In the genomic region with DNA sequence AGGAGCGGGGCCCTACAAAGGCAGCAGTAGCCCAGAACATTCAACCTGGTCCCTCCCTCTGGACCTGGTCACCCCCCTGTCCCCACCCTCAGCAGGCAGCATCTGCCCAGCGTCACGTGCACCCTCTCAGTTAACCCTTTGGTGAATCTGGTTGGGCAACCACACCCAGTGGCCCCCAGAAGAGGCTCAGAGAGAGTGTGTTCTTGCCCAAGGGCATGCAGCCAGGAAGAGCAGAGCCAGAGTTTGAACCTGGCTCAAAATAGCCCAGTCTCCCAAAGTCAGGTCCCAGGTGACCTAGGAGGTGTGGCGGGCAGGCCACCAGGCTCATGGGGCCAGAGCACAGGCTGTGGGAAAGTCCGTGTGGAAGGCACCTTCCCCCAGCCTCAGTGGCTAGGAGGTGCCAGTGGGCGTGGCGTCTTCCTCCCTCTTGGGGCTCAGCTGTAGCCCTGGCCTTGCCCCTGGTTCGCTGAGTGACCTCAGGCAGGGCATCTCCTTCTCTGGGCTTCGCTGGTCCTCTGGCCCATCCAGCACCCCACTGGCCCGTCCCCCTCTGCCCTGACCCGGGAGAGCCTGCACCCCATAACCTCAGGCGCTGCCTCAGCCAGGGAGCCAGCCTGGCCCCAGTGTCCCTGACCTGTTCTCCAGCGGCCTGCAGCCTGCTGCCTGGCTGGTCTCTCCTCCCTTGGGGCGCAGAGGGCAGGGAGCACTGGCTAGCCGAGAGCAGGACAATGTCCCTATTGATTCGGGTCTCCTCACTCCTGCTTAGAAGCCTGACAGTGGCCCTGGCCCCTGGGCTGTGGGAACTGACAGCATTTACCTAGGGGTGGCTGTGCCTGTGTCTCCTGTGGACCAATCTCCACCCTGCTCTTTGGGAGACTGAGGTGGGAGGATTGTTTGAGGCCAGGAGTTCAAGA, we compare ENCODE assay signal across 1 cellular context.
A peak's percentile ranks its signal among the peaks of the same experiment; 100 is the strongest.
TF ChIP-seq lines count a peak whose summit lies in the region.

No MANE protein-coding gene starts in this region.

TF ChIP-seq in HepG2, 621 proteins besides CTCF, POLR2A, EP300 and RAD21 (continued from another document and continues in another):
- peak; percentile 73; the same call in 1 of the 2 replicates for TF ChIP-seq ZNF501 (CRISPR knock-in tag; IDR thresholded peaks at IDR 0.05)
- TF ChIP-seq ZSCAN21 (CRISPR knock-in tag; IDR thresholded peaks at IDR 0.05; ENCODE audit: borderline replicate concordance), result peak; percentile 44; the same call in 1 of the 2 replicates
- peak; percentile 95 for TF ChIP-seq ZNF572 (CRISPR knock-in tag; IDR thresholded peaks at IDR 0.05)
- peak; percentile 57 for TF ChIP-seq HIVEP1 (CRISPR knock-in tag; IDR thresholded peaks at IDR 0.05)
- peak; percentile 97 for TF ChIP-seq ZNF292 (CRISPR knock-in tag; IDR thresholded peaks at IDR 0.05; ENCODE audit: borderline replicate concordance, low read depth)
- peak; percentile 36; the same call in 1 of the 2 replicates for TF ChIP-seq FOSL2 (CRISPR knock-in tag; IDR thresholded peaks at IDR 0.05)
- peak; percentile 49; the same call in 1 of the 2 replicates for TF ChIP-seq ZSCAN9 (CRISPR knock-in tag; IDR thresholded peaks at IDR 0.05; ENCODE audit: borderline replicate concordance)
- TF ChIP-seq MED13 (CRISPR knock-in tag; IDR thresholded peaks at IDR 0.05), result peak; percentile 21; the same call in 1 of the 2 replicates
- peak; percentile 66; the same call in 1 of the 2 replicates for TF ChIP-seq ZNF160 (CRISPR knock-in tag; IDR thresholded peaks at IDR 0.05)
- TF ChIP-seq HDAC1 (CRISPR knock-in tag; IDR thresholded peaks at IDR 0.05), result peak; percentile 87
- peak; percentile 52 for TF ChIP-seq FOXC1 (CRISPR knock-in tag; IDR thresholded peaks at IDR 0.05; ENCODE audit: borderline replicate concordance)
- TF ChIP-seq ZFYVE20 (CRISPR knock-in tag; IDR thresholded peaks at IDR 0.05; ENCODE audit: borderline replicate concordance, low read depth), result no peak
- peak; percentile 100 for TF ChIP-seq ZNF263 (CRISPR knock-in tag; IDR thresholded peaks at IDR 0.05)
- TF ChIP-seq NFYC (CRISPR knock-in tag; IDR thresholded peaks at IDR 0.05), result peak; percentile 46; the same call in 1 of the 2 replicates
- TF ChIP-seq XRCC5 (optimal IDR thresholded peaks at IDR 0.05; ENCODE audit: low read length), result peak; percentile 84
- TF ChIP-seq, protein P1, sequence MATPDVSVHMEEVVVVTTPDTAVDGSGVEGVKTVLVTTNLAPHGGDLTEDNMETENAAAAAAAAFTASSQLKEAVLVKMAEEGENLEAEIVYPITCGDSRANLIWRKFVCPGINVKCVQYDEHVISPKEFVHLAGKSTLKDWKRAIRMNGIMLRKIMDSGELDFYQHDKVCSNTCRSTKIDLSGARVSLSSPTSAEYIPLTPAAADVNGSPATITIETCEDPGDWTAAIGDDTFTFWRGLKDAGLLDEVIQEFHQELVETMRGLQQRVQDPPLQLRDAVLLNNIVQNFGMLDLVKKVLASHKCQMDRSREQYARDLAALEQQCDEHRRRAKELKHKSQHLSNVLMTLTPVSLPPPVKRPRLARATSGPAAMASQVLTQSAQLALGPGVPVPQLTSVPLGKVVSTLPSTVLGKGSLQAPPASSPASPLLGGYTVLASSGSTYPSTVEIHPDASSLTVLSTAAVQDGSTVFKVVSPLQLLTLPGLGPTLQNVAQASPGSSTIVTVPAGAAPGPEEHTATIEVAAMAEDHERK (CRISPR knock-in tag; IDR thresholded peaks at IDR 0.05; ENCODE audit: low read depth), result no peak
- TF ChIP-seq ZNF543 (CRISPR knock-in tag; IDR thresholded peaks at IDR 0.05), result peak; percentile 42; the same call in 1 of the 2 replicates
- no peak for TF ChIP-seq SETDB1 (CRISPR knock-in tag; IDR thresholded peaks at IDR 0.05; ENCODE audit: borderline replicate concordance)
- peak; percentile 90 for TF ChIP-seq ZFX (CRISPR knock-in tag; IDR thresholded peaks at IDR 0.05; ENCODE audit: low read depth)
- TF ChIP-seq RBFOX2 (IDR thresholded peaks at IDR 0.05; ENCODE audit: low read depth, low read length), result peak; percentile 75
- peak; percentile 66 for TF ChIP-seq NR2C2 (CRISPR knock-in tag; IDR thresholded peaks at IDR 0.05; ENCODE audit: borderline replicate concordance)
- no peak for TF ChIP-seq THYN1 (CRISPR knock-in tag; IDR thresholded peaks at IDR 0.05; ENCODE audit: borderline replicate concordance, low read depth)
- TF ChIP-seq, protein P2, sequence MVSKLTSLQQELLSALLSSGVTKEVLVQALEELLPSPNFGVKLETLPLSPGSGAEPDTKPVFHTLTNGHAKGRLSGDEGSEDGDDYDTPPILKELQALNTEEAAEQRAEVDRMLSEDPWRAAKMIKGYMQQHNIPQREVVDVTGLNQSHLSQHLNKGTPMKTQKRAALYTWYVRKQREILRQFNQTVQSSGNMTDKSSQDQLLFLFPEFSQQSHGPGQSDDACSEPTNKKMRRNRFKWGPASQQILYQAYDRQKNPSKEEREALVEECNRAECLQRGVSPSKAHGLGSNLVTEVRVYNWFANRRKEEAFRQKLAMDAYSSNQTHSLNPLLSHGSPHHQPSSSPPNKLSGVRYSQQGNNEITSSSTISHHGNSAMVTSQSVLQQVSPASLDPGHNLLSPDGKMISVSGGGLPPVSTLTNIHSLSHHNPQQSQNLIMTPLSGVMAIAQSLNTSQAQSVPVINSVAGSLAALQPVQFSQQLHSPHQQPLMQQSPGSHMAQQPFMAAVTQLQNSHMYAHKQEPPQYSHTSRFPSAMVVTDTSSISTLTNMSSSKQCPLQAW (CRISPR knock-in tag; IDR thresholded peaks at IDR 0.05), result peak; percentile 66; the same call in 1 of the 2 replicates
- TF ChIP-seq, protein P3, sequence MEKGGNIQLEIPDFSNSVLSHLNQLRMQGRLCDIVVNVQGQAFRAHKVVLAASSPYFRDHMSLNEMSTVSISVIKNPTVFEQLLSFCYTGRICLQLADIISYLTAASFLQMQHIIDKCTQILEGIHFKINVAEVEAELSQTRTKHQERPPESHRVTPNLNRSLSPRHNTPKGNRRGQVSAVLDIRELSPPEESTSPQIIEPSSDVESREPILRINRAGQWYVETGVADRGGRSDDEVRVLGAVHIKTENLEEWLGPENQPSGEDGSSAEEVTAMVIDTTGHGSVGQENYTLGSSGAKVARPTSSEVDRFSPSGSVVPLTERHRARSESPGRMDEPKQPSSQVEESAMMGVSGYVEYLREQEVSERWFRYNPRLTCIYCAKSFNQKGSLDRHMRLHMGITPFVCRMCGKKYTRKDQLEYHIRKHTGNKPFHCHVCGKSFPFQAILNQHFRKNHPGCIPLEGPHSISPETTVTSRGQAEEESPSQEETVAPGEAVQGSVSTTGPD (CRISPR knock-in tag; IDR thresholded peaks at IDR 0.05), result peak; percentile 73; the same call in 1 of the 2 replicates
- peak; percentile 97 for TF ChIP-seq MTA1 (CRISPR knock-in tag; IDR thresholded peaks at IDR 0.05; ENCODE audit: borderline replicate concordance)
- peak; percentile 7 for TF ChIP-seq HNRNPH1 (optimal IDR thresholded peaks at IDR 0.05; ENCODE audit: low read depth, low read length)
- TF ChIP-seq MTF1 (CRISPR knock-in tag; IDR thresholded peaks at IDR 0.05), result no peak
- TF ChIP-seq, protein P4, sequence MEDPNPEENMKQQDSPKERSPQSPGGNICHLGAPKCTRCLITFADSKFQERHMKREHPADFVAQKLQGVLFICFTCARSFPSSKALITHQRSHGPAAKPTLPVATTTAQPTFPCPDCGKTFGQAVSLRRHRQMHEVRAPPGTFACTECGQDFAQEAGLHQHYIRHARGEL (CRISPR knock-in tag; IDR thresholded peaks at IDR 0.05), result 0 out of 2 replicates have a peak, but pooled peaks have one; percentile 44
- peak; percentile 83 for TF ChIP-seq NR2F6 (IDR thresholded peaks at IDR 0.05)
- TF ChIP-seq NR2F6 (CRISPR knock-in tag; IDR thresholded peaks at IDR 0.05), result peak; percentile 96
- TF ChIP-seq SUZ12 (IDR thresholded peaks at IDR 0.05; ENCODE audit: low read depth, low read length), result no peak
- TF ChIP-seq, protein P5, sequence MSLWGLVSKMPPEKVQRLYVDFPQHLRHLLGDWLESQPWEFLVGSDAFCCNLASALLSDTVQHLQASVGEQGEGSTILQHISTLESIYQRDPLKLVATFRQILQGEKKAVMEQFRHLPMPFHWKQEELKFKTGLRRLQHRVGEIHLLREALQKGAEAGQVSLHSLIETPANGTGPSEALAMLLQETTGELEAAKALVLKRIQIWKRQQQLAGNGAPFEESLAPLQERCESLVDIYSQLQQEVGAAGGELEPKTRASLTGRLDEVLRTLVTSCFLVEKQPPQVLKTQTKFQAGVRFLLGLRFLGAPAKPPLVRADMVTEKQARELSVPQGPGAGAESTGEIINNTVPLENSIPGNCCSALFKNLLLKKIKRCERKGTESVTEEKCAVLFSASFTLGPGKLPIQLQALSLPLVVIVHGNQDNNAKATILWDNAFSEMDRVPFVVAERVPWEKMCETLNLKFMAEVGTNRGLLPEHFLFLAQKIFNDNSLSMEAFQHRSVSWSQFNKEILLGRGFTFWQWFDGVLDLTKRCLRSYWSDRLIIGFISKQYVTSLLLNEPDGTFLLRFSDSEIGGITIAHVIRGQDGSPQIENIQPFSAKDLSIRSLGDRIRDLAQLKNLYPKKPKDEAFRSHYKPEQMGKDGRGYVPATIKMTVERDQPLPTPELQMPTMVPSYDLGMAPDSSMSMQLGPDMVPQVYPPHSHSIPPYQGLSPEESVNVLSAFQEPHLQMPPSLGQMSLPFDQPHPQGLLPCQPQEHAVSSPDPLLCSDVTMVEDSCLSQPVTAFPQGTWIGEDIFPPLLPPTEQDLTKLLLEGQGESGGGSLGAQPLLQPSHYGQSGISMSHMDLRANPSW (CRISPR knock-in tag; IDR thresholded peaks at IDR 0.05; ENCODE audit: borderline replicate concordance), result peak; percentile 47; the same call in 1 of the 2 replicates
- no peak for TF ChIP-seq U2AF2 (IDR thresholded peaks at IDR 0.05; ENCODE audit: low read depth, low read length)
- TF ChIP-seq, protein P6, sequence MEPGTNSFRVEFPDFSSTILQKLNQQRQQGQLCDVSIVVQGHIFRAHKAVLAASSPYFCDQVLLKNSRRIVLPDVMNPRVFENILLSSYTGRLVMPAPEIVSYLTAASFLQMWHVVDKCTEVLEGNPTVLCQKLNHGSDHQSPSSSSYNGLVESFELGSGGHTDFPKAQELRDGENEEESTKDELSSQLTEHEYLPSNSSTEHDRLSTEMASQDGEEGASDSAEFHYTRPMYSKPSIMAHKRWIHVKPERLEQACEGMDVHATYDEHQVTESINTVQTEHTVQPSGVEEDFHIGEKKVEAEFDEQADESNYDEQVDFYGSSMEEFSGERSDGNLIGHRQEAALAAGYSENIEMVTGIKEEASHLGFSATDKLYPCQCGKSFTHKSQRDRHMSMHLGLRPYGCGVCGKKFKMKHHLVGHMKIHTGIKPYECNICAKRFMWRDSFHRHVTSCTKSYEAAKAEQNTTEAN (CRISPR knock-in tag; conservative IDR thresholded peaks at IDR 0.05), result peak; percentile 85
- TF ChIP-seq ARNT2 (CRISPR knock-in tag; IDR thresholded peaks at IDR 0.05; ENCODE audit: low read depth), result no peak; the same call in 1 of the 2 replicates
- TF ChIP-seq, protein P7, sequence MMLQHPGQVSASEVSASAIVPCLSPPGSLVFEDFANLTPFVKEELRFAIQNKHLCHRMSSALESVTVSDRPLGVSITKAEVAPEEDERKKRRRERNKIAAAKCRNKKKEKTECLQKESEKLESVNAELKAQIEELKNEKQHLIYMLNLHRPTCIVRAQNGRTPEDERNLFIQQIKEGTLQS (CRISPR knock-in tag; IDR thresholded peaks at IDR 0.05), result no peak
- peak; percentile 49; the same call in 1 of the 2 replicates for TF ChIP-seq POLR2AphosphoS5 (IDR thresholded peaks at IDR 0.05; ENCODE audit: low read depth, low read length)
- TF ChIP-seq ZNF598 (CRISPR knock-in tag; IDR thresholded peaks at IDR 0.05; ENCODE audit: borderline replicate concordance), result 0 out of 2 replicates have a peak, but pooled peaks have one; percentile 32
- TF ChIP-seq, protein P8, sequence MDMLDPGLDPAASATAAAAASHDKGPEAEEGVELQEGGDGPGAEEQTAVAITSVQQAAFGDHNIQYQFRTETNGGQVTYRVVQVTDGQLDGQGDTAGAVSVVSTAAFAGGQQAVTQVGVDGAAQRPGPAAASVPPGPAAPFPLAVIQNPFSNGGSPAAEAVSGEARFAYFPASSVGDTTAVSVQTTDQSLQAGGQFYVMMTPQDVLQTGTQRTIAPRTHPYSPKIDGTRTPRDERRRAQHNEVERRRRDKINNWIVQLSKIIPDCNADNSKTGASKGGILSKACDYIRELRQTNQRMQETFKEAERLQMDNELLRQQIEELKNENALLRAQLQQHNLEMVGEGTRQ (IDR thresholded peaks at IDR 0.05; ENCODE audit: low read depth, low read length), result peak; percentile 21; the same call in 1 of the 2 replicates
- TF ChIP-seq, protein P8 (CRISPR knock-in tag; IDR thresholded peaks at IDR 0.05; ENCODE audit: borderline replicate concordance), result peak; percentile 82
- TF ChIP-seq, protein P9, sequence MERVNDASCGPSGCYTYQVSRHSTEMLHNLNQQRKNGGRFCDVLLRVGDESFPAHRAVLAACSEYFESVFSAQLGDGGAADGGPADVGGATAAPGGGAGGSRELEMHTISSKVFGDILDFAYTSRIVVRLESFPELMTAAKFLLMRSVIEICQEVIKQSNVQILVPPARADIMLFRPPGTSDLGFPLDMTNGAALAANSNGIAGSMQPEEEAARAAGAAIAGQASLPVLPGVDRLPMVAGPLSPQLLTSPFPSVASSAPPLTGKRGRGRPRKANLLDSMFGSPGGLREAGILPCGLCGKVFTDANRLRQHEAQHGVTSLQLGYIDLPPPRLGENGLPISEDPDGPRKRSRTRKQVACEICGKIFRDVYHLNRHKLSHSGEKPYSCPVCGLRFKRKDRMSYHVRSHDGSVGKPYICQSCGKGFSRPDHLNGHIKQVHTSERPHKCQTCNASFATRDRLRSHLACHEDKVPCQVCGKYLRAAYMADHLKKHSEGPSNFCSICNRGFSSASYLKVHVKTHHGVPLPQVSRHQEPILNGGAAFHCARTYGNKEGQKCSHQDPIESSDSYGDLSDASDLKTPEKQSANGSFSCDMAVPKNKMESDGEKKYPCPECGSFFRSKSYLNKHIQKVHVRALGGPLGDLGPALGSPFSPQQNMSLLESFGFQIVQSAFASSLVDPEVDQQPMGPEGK (CRISPR knock-in tag; IDR thresholded peaks at IDR 0.05), result peak; percentile 96
- TF ChIP-seq ZNF556 (CRISPR knock-in tag; IDR thresholded peaks at IDR 0.05; ENCODE audit: borderline replicate concordance), result peak; percentile 70; the same call in 1 of the 2 replicates
- peak; percentile 80 for TF ChIP-seq TARDBP (CRISPR knock-in tag; IDR thresholded peaks at IDR 0.05)
- TF ChIP-seq, protein P10, sequence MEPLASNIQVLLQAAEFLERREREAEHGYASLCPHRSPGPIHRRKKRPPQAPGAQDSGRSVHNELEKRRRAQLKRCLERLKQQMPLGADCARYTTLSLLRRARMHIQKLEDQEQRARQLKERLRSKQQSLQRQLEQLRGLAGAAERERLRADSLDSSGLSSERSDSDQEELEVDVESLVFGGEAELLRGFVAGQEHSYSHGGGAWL (CRISPR knock-in tag; IDR thresholded peaks at IDR 0.05), result 0 out of 2 replicates have a peak, but pooled peaks have one; percentile 44
- peak in 1 of 2 experiments; percentile 31; a peak in 1 of 4 replicates for TF ChIP-seq KLF16 (CRISPR knock-in tag; IDR thresholded peaks at IDR 0.05)
- TF ChIP-seq, protein P11, sequence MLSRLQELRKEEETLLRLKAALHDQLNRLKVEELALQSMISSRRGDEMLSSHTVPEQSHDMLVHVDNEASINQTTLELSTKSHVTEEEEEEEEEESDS (CRISPR knock-in tag; IDR thresholded peaks at IDR 0.05; ENCODE audit: borderline replicate concordance), result no peak
- peak; percentile 50; the same call in 1 of the 2 replicates for TF ChIP-seq ZBTB7B (CRISPR knock-in tag; IDR thresholded peaks at IDR 0.05)
- no peak for TF ChIP-seq RFX1 (IDR thresholded peaks at IDR 0.05)
- TF ChIP-seq SP140L (CRISPR knock-in tag; IDR thresholded peaks at IDR 0.05; ENCODE audit: borderline replicate concordance), result no peak
